Comparison of ENCODE assay signal across 27 cellular contexts in the genomic region with DNA sequence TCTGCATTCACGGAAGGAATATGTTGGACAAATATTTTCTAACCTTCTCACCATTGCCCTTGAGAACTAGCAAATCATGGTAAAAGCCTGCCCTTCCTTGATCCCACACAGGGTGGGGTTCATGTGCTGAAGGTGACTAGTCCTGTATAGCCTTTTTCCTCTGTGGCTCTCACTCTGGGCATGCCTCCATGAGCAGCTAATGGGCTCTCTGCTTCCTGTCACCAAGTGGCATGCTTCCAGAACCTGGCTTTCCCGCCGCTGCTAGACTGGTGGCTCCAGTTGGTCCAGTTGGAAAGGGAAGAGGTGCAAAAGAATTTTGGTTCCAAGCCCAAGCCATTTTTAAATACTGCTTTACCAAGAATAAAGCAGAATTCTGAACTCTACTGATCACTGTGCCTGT. TPM values are rescaled to one million over a fixed set of nuclear protein-coding genes. Genes with fewer than 3 reads are reported as not detected.
DNase-seq lines count a peak whose midpoint lies in the region; ATAC-seq, FAIRE-seq and TF ChIP-seq lines count a peak whose summit lies in the region.
"Had no signal": no experiment of that assay in that cellular context is flagged by ENCODE, and none has a peak within 500 bp of the region (broad histone marks: within the 10 kb centered on the region; RNA-seq: fewer than 3 reads in every experiment).

No MANE protein-coding gene starts in this region.

- no peaks in the 10 kb centered on the region for H3K4me1 ChIP-seq in colonic mucosa
- peaks cover 0 to 3% of the 10 kb centered on the region in 2 donors for H3K4me1 ChIP-seq in lung (ENCODE audit: control insufficient read depth in 2 of 2, insufficient read depth in 2 of 2, low read length in 2 of 2)
- H3K4me1 ChIP-seq in upper lobe of right lung = no peaks in the 10 kb centered on the region
- H3K4me1 ChIP-seq: gastroesophageal sphincter had no signal

- intact Hi-C loops in Right ventricle myocardium inferior (cut with DNase I) (no loop called here), cardiac septum (cut with DNase I) (no loop called here), colonic mucosa (cut with DNase I) (no loop called here), upper lobe of right lung (cut with DNase I) (no loop called here)

- H3K27ac ChIP-seq in colonic mucosa (no peak overlapping the region), lung (ENCODE audit: low read depth in 1 of 2, low read length in 1 of 2) (no peak overlapping the region), upper lobe of right lung (no peak overlapping the region)
- H3K27ac ChIP-seq: gastroesophageal sphincter, WERI-Rb-1 had no signal

- DNase-seq in Right ventricle myocardium inferior (ENCODE audit: missing footprints) = no peak
- DNase-seq in cardiac septum (ENCODE audit: low spot score) = no peak
- DNase-seq in colonic mucosa = peak; percentile 66
- peak; percentile 36 for DNase-seq in lung (ENCODE audit: low spot score)
- DNase-seq in upper lobe of right lung = peak; percentile 51
- DNase-seq in GM19239 (ENCODE audit: insufficient read length, low spot score) = no peak
- no peak for DNase-seq in natural killer cell treated with Interleukin-12 subunit alpha and Interleukin-12 subunit beta and Interleukin-15 and Interleukin-18, amount 100 ng/mL, for 72 hours (ENCODE audit: low spot score)
- DNase-seq: ACHN; activated CD4-positive, alpha-beta memory T cell treated with anti-CD3 and anti-CD28 coated beads for 36 hours; activated T-cell treated with anti-CD3 and anti-CD28 coated beads, Interleukin-2, amount 50 U/mL, for 4 hours; DMS53; IMR-90; NCI-H187 treated with DMSO at 0.1 percent for 48 hours; NCI-H510A; SHP77 treated with DMSO at 0.1 percent for 48 hours; T-helper 1 cell; trophoblast cell; WERI-Rb-1 had no signal

- no peak for FAIRE-seq in GM19239 (lab: Jason Lieb, UNC)
- FAIRE-seq: endothelial cell of umbilical vein, H1 had no signal

- H3K4me1 Mint-ChIP-seq in natural killer cell treated with Interleukin-12 subunit alpha and Interleukin-12 subunit beta and Interleukin-15 and Interleukin-18, amount 100 ng/mL, for 72 hours (ENCODE audit: low read depth in 2 of 2) = no peaks in the 10 kb centered on the region
- H3K4me1 Mint-ChIP-seq: activated naive CD4-positive, alpha-beta T cell treated with anti-CD3 and anti-CD28 coated beads, Interleukin-2, amount 50 U/mL, for 24 hours; CD14-positive monocyte had no signal

- TF ChIP-seq CTCF in colonic mucosa (IDR thresholded peaks at IDR 0.05) = no peak
- no peak for TF ChIP-seq CTCF in lung (IDR thresholded peaks at IDR 0.05; ENCODE audit: control extremely low read depth, extremely low read depth)
- no peak for TF ChIP-seq CTCF in upper lobe of right lung (IDR thresholded peaks at IDR 0.05)

- H3K36me3 Mint-ChIP-seq in natural killer cell treated with Interleukin-12 subunit alpha and Interleukin-12 subunit beta and Interleukin-15 and Interleukin-18, amount 100 ng/mL, for 72 hours = no peaks in the 10 kb centered on the region

- H3K4me3 ChIP-seq in colonic mucosa = no peak overlapping the region
- H3K4me3 ChIP-seq in lung = no peak overlapping the region
- H3K4me3 ChIP-seq in upper lobe of right lung = no peak overlapping the region
- H3K4me3 ChIP-seq: gastroesophageal sphincter had no signal

- ATAC-seq in Right ventricle myocardium inferior (peak; percentile 70), lung (ENCODE audit: insufficient read depth, low FRiP score) (no peak), upper lobe of right lung (peak; percentile 44), GM21737 (IDR thresholded peaks at IDR 0.05; ENCODE audit: unreplicated experiment) (no peak)
- no peak for ATAC-seq in natural killer cell treated with Interleukin-12 subunit alpha and Interleukin-12 subunit beta and Interleukin-15 and Interleukin-18, amount 100 ng/mL, for 72 hours
- ATAC-seq: activated T-cell treated with anti-CD3 and anti-CD28 coated beads, Interleukin-2, amount 50 U/mL, for 4 hours; gastroesophageal sphincter; stimulated activated memory B cell treated with anti-CD40 and anti-IgM and Interleukin-4, amounts not matched to agents 10 μg/mL and 1 μg/mL and 100 μg/mL, for 72 hours had no signal

- WGBS in lung, 2 donors = 59 to 81% methylated on average over 3 of the region's 3 CpGs

- H3K9me3 ChIP-seq in colonic mucosa = no peaks in the 10 kb centered on the region
- no peaks in the 10 kb centered on the region for H3K9me3 ChIP-seq in lung (ENCODE audit: control insufficient read depth in 2 of 2, insufficient read depth in 1 of 2, low read length in 1 of 2)
- no peaks in the 10 kb centered on the region for H3K9me3 ChIP-seq in upper lobe of right lung
- H3K9me3 ChIP-seq: gastroesophageal sphincter had no signal

- H3K9ac ChIP-seq in colonic mucosa (ENCODE audit: low read depth in 2 of 2, low read length in 2 of 2) = no peak overlapping the region

- H3K27me3 ChIP-seq in colonic mucosa (no peaks in the 10 kb centered on the region), lung (ENCODE audit: control insufficient read depth, insufficient read depth) (no peaks in the 10 kb centered on the region), upper lobe of right lung (no peaks in the 10 kb centered on the region)
- H3K27me3 ChIP-seq: gastroesophageal sphincter had no signal

- H3K9me3 Mint-ChIP-seq in natural killer cell treated with Interleukin-12 subunit alpha and Interleukin-12 subunit beta and Interleukin-15 and Interleukin-18, amount 100 ng/mL, for 72 hours = no peaks in the 10 kb centered on the region
- H3K9me3 Mint-ChIP-seq: activated CD4-positive, alpha-beta memory T cell treated with anti-CD3 and anti-CD28 coated beads for 36 hours; activated naive CD4-positive, alpha-beta T cell treated with anti-CD3 and anti-CD28 coated beads, Interleukin-2, amount 50 U/mL, for 24 hours; activated T-cell treated with anti-CD3 and anti-CD28 coated beads, Interleukin-2, amount 50 U/mL, for 4 hours; CD14-positive monocyte; dendritic cell treated with granulocyte-macrophage colony-stimulating factor and Interleukin-4, amounts not matched to agents 40 ng/mL and 50 ng/mL, for 4 days; memory B cell; stimulated activated memory B cell treated with anti-CD40 and anti-IgM and Interleukin-4, amounts not matched to agents 10 μg/mL and 1 μg/mL and 100 μg/mL, for 72 hours had no signal

- no peak overlapping the region for H3K27ac Mint-ChIP-seq in natural killer cell treated with Interleukin-12 subunit alpha and Interleukin-12 subunit beta and Interleukin-15 and Interleukin-18, amount 100 ng/mL, for 72 hours
- H3K27ac Mint-ChIP-seq: activated CD4-positive, alpha-beta memory T cell treated with anti-CD3 and anti-CD28 coated beads for 36 hours; activated naive CD4-positive, alpha-beta T cell treated with anti-CD3 and anti-CD28 coated beads, Interleukin-2, amount 50 U/mL, for 24 hours; CD14-positive monocyte; dendritic cell treated with granulocyte-macrophage colony-stimulating factor and Interleukin-4, amounts not matched to agents 40 ng/mL and 50 ng/mL, for 4 days; stimulated activated memory B cell treated with anti-CD40 and anti-IgM and Interleukin-4, amounts not matched to agents 10 μg/mL and 1 μg/mL and 100 μg/mL, for 72 hours had no signal

- H3K36me3 ChIP-seq in colonic mucosa (no peaks in the 10 kb centered on the region), lung (ENCODE audit: control insufficient read depth in 2 of 2, insufficient read depth in 2 of 2, low read length in 2 of 2) (peaks cover 0 to 20% of the 10 kb centered on the region in 2 donors), upper lobe of right lung (peaks cover 17% of the 10 kb centered on the region)

- no peak overlapping the region for H3K4me3 Mint-ChIP-seq in natural killer cell treated with Interleukin-12 subunit alpha and Interleukin-12 subunit beta and Interleukin-15 and Interleukin-18, amount 100 ng/mL, for 72 hours
- H3K4me3 Mint-ChIP-seq: activated CD4-positive, alpha-beta memory T cell treated with anti-CD3 and anti-CD28 coated beads for 36 hours; activated naive CD4-positive, alpha-beta T cell treated with anti-CD3 and anti-CD28 coated beads, Interleukin-2, amount 50 U/mL, for 24 hours; activated T-cell treated with anti-CD3 and anti-CD28 coated beads, Interleukin-2, amount 50 U/mL, for 4 hours; CD14-positive monocyte; dendritic cell treated with granulocyte-macrophage colony-stimulating factor and Interleukin-4, amounts not matched to agents 40 ng/mL and 50 ng/mL, for 4 days; memory B cell; stimulated activated memory B cell treated with anti-CD40 and anti-IgM and Interleukin-4, amounts not matched to agents 10 μg/mL and 1 μg/mL and 100 μg/mL, for 72 hours had no signal

- H3K27me3 Mint-ChIP-seq in natural killer cell treated with Interleukin-12 subunit alpha and Interleukin-12 subunit beta and Interleukin-15 and Interleukin-18, amount 100 ng/mL, for 72 hours = no peaks in the 10 kb centered on the region
- H3K27me3 Mint-ChIP-seq: activated CD4-positive, alpha-beta memory T cell treated with anti-CD3 and anti-CD28 coated beads for 36 hours; activated naive CD4-positive, alpha-beta T cell treated with anti-CD3 and anti-CD28 coated beads, Interleukin-2, amount 50 U/mL, for 24 hours; dendritic cell treated with granulocyte-macrophage colony-stimulating factor and Interleukin-4, amounts not matched to agents 40 ng/mL and 50 ng/mL, for 4 days; memory B cell; stimulated activated memory B cell treated with anti-CD40 and anti-IgM and Interleukin-4, amounts not matched to agents 10 μg/mL and 1 μg/mL and 100 μg/mL, for 72 hours had no signal

RNA-seq across cellular contexts. Expression of a gene that starts 35.5 kb away (rescaled TPM):
- 8.4 TPM for total RNA-seq in Right ventricle myocardium inferior
- 5.9 TPM for total RNA-seq in cardiac septum
- total RNA-seq in colonic mucosa = 1 to 10 TPM; 2.7 to 2.9 TPM
- 1 to 10 TPM; 3.9 to 6.3 TPM for total RNA-seq in lung
- 1 to 10 TPM; 2.6 to 4.0 TPM for polyA plus RNA-seq in lung
- 8.0 TPM for total RNA-seq in upper lobe of right lung
- 1 to 10 TPM; 4.3 to 8.7 TPM for total RNA-seq in natural killer cell treated with Interleukin-12 subunit alpha and Interleukin-12 subunit beta and Interleukin-15 and Interleukin-18, amount 100 ng/mL, for 72 hours

RNA-seq across cellular contexts. Expression of a gene that starts 51.8 kb away (rescaled TPM):
- total RNA-seq in Right ventricle myocardium inferior = 62.3 TPM
- 52.9 TPM for total RNA-seq in cardiac septum
- 100 to 1,000 TPM in 1 of 2 donors, 10 to 100 TPM in 1; 59.9 to 112 TPM for total RNA-seq in colonic mucosa
- 10 to 100 TPM; 66.7 to 76.5 TPM for total RNA-seq in lung
- 100 to 1,000 TPM; 103 to 132 TPM for polyA plus RNA-seq in lung
- total RNA-seq in upper lobe of right lung = 60.7 TPM
- total RNA-seq in natural killer cell treated with Interleukin-12 subunit alpha and Interleukin-12 subunit beta and Interleukin-15 and Interleukin-18, amount 100 ng/mL, for 72 hours = 100 to 1,000 TPM in 1 of 2 donors, 10 to 100 TPM in 1; 93.0 to 136 TPM

RNA-seq across cellular contexts. Expression of a gene that starts 54.9 kb away (rescaled TPM):
- total RNA-seq in Right ventricle myocardium inferior (10.5 TPM), cardiac septum (18.8 TPM), colonic mucosa (10 to 100 TPM; 10.8 to 19.3 TPM), lung (10 to 100 TPM; 18.0 to 19.9 TPM), upper lobe of right lung (16.6 TPM)
- 10 to 100 TPM; 14.1 to 18.3 TPM for polyA plus RNA-seq in lung
- 10 to 100 TPM; 37.0 to 70.2 TPM for total RNA-seq in natural killer cell treated with Interleukin-12 subunit alpha and Interleukin-12 subunit beta and Interleukin-15 and Interleukin-18, amount 100 ng/mL, for 72 hours

Comparison
In these comparisons a context has a peak if more than half of its experiments do, and no peak if none do; other contexts are left out.
1. ATAC-seq: peak in Right ventricle myocardium inferior (single experiment) and upper lobe of right lung (single experiment); none in lung (single experiment), GM21737 (single experiment) and natural killer cell treated with Interleukin-12 subunit alpha and Interleukin-12 subunit beta and Interleukin-15 and Interleukin-18, amount 100 ng/mL, for 72 hours (0 of 2).
2. DNase-seq: peak in colonic mucosa (single experiment), lung (single experiment) and upper lobe of right lung (single experiment); none in Right ventricle myocardium inferior (single experiment), cardiac septum (single experiment), GM19239 (single experiment) and natural killer cell treated with Interleukin-12 subunit alpha and Interleukin-12 subunit beta and Interleukin-15 and Interleukin-18, amount 100 ng/mL, for 72 hours (single experiment).